1 cellular context compared by ENCODE assay signal in genomic region chr13:45361596-45362206, GRCh38.
TF ChIP-seq lines count a peak whose summit lies in the region.

No MANE protein-coding gene starts in this region.

TF ChIP-seq in HepG2, 621 proteins besides CTCF, POLR2A, EP300 and RAD21:
- TF ChIP-seq ZNF879 (CRISPR knock-in tag; IDR thresholded peaks at IDR 0.05) (no peak), ATF7 (IDR thresholded peaks at IDR 0.05) (peak; percentile 57), ATF7 (CRISPR knock-in tag; IDR thresholded peaks at IDR 0.05) (no peak)
TF ChIP-seq in HepG2: peak in this region for 1.
